ENCODE assay signal across 8 cellular contexts in genomic region chr5:149485655-149486615, GRCh38.
A peak's percentile ranks its signal among the peaks of the same experiment; 100 is the strongest.
DNase-seq lines count a peak whose midpoint lies in the region; ATAC-seq and TF ChIP-seq lines count a peak whose summit lies in the region.

No MANE protein-coding gene starts in this region.

- TF ChIP-seq CTCF in colonic mucosa (IDR thresholded peaks at IDR 0.05) (no peak), WTC11 (IDR thresholded peaks at IDR 0.05) (no peak), nephron progenitor cell (IDR thresholded peaks at IDR 0.05) (no peak)

- H3K27me3 Mint-ChIP-seq in WTC11 (ENCODE audit: low read depth) = no peaks in the 10 kb centered on the region
- no peaks in the 10 kb centered on the region for H3K27me3 Mint-ChIP-seq in nephron progenitor cell (ENCODE audit: low read depth, poor library complexity)

- no peak overlapping the region for H3K4me3 ChIP-seq in colonic mucosa
- H3K4me3 ChIP-seq in mucosa of rectum (ENCODE audit: low read length in 2 of 2) = peak overlapping the region in 1 of 2 donors; percentile 7

- H3K27ac ChIP-seq in colonic mucosa = peak overlapping the region; percentile 79
- peak overlapping the region; percentile 85 to 93 for H3K27ac ChIP-seq in mucosa of rectum (ENCODE audit: low read depth in 2 of 2, low read length in 2 of 2)

- H3K27me3 ChIP-seq in colonic mucosa = no peaks in the 10 kb centered on the region
- no peaks in the 10 kb centered on the region for H3K27me3 ChIP-seq in mucosa of rectum (ENCODE audit: control insufficient read depth in 2 of 2, insufficient read depth in 2 of 2, low read length in 2 of 2)

- H3K27ac Mint-ChIP-seq in WTC11 (no peak overlapping the region), nephron progenitor cell (no peak overlapping the region)

- intact Hi-C loops in colonic mucosa (cut with DNase I) = loop anchor here (5.0 kb wide), 1 partner anchor 39 kb away; no protein-coding TSS in a partner anchor

- DNase-seq in DMS153 (lab: John Stamatoyannopoulos, UW) (peak; percentile 75), NCI-H2171 treated with DMSO at 0.1 percent for 48 hours (lab: John Stamatoyannopoulos, UW) (peak; percentile 84), colonic mucosa (peak; percentile 91), retina (no peak), T-helper 9 cell (no peak), WTC11 (ENCODE audit: low spot score) (no peak), nephron progenitor cell (no peak)

- no peaks in the 10 kb centered on the region; the same call in 1 of the 2 replicates for H3K4me1 Mint-ChIP-seq in WTC11
- peaks cover 29% of the 10 kb centered on the region for H3K4me1 Mint-ChIP-seq in nephron progenitor cell

- CTCF ChIA-PET in WTC11 (lab: Charles Lee) = interaction anchor here (1.5 to 2.0 kb wide), 3 partner anchors 38 to 79 kb away, joined by 4 to 7 read pairs (median 5); no protein-coding TSS in a partner anchor

- H3K4me3 Mint-ChIP-seq in WTC11 (no peak overlapping the region), nephron progenitor cell (no peak overlapping the region)

- POLR2A ChIA-PET in WTC11 (lab: Charles Lee) = interaction anchor here (0.7 kb wide), 1 partner anchor 8 kb away, joined by 4 read pairs; no protein-coding TSS in a partner anchor

- H3K9me3 Mint-ChIP-seq in WTC11 (no peaks in the 10 kb centered on the region), nephron progenitor cell (no peaks in the 10 kb centered on the region)

- no peaks in the 10 kb centered on the region for H3K36me3 Mint-ChIP-seq in WTC11
- H3K36me3 Mint-ChIP-seq in nephron progenitor cell (ENCODE audit: low read depth) = no peaks in the 10 kb centered on the region

- no peaks in the 10 kb centered on the region for H3K36me3 ChIP-seq in colonic mucosa
- no peaks in the 10 kb centered on the region for H3K36me3 ChIP-seq in mucosa of rectum (ENCODE audit: control insufficient read depth in 2 of 2, insufficient read depth in 2 of 2, low read length in 2 of 2)

- H3K4me1 ChIP-seq in colonic mucosa (peaks cover 14% of the 10 kb centered on the region), mucosa of rectum (ENCODE audit: control insufficient read depth in 2 of 2, insufficient read depth in 2 of 2, low read length in 2 of 2) (peaks cover 25 to 55% of the 10 kb centered on the region in 2 donors)

- ATAC-seq in WTC11 = no peak

- H3K9me3 ChIP-seq in colonic mucosa (no peaks in the 10 kb centered on the region), mucosa of rectum (ENCODE audit: control insufficient read depth in 2 of 2, low read length in 2 of 2) (no peaks in the 10 kb centered on the region)

- H3K9ac ChIP-seq in colonic mucosa (ENCODE audit: low read depth in 2 of 2, low read length in 2 of 2) = peak overlapping the region in 1 of 2 donors; percentile 51
- H3K9ac ChIP-seq in mucosa of rectum (ENCODE audit: low read depth in 1 of 2, low read length in 2 of 2) = peak overlapping the region; percentile 35 to 56

TF ChIP-seq in WTC11, 78 proteins besides CTCF, POLR2A, EP300 and RAD21:
- TF ChIP-seq ETV6 (CRISPR knock-in tag; IDR thresholded peaks at IDR 0.05) = no peak
- no peak for TF ChIP-seq NFYB (CRISPR knock-in tag; conservative IDR thresholded peaks at IDR 0.05; ENCODE audit: low read depth)
- TF ChIP-seq ARID4B (CRISPR knock-in tag; IDR thresholded peaks at IDR 0.05; ENCODE audit: borderline replicate concordance) = no peak
- TF ChIP-seq EMX1 (CRISPR knock-in tag; IDR thresholded peaks at IDR 0.05) = no peak
- TF ChIP-seq ATF3 (CRISPR knock-in tag; conservative IDR thresholded peaks at IDR 0.05) = no peak
- TF ChIP-seq MYBL2 (CRISPR knock-in tag; IDR thresholded peaks at IDR 0.05) = no peak
- no peak for TF ChIP-seq SOX15 (CRISPR knock-in tag; IDR thresholded peaks at IDR 0.05)
- TF ChIP-seq RELA (CRISPR knock-in tag; IDR thresholded peaks at IDR 0.05; ENCODE audit: borderline replicate concordance) = no peak
- TF ChIP-seq OVOL2 (CRISPR knock-in tag; IDR thresholded peaks at IDR 0.05; ENCODE audit: borderline replicate concordance) = no peak
- no peak for TF ChIP-seq KAT7 (CRISPR knock-in tag; IDR thresholded peaks at IDR 0.05; ENCODE audit: borderline replicate concordance)

Comparison
In these comparisons a context has a peak if more than half of its experiments do, and no peak if none do; other contexts are left out.
1. DNase-seq: peak in DMS153 (single experiment), NCI-H2171 treated with DMSO at 0.1 percent for 48 hours (single experiment) and colonic mucosa (single experiment); none in retina (single experiment), T-helper 9 cell (single experiment), WTC11 (single experiment) and nephron progenitor cell (single experiment).